8 cellular contexts compared by ENCODE assay signal in genomic region chr12:80702889-80703605, GRCh38. TPM values are rescaled to one million over a fixed set of nuclear protein-coding genes. Genes with fewer than 3 reads are reported as not detected.
DNase-seq lines count a peak whose midpoint lies in the region; ATAC-seq and TF ChIP-seq lines count a peak whose summit lies in the region.

No MANE protein-coding gene starts in this region.

- peaks cover 23 to 25% of the 10 kb centered on the region in 2 donors for H3K4me1 ChIP-seq in gastrocnemius medialis

- peak; percentile 78 to 89 for TF ChIP-seq POLR2A in gastrocnemius medialis (IDR thresholded peaks at IDR 0.05)

- intact Hi-C loops in gastrocnemius medialis (cut with DNase I; ENCODE audit: low total_unique reads): loop anchor here (2.0 kb wide), 1 partner anchor 76 kb away; no protein-coding TSS in a partner anchor
- intact Hi-C loops in activated CD8-positive, alpha-beta T cell treated with anti-CD3 and anti-CD28 coated beads for 36 hours (cut with micrococcal nuclease): no loop called here

- peaks cover 17% of the 10 kb centered on the region for H3K4me1 Mint-ChIP-seq in chondrocyte (ENCODE audit: low read depth)
- no peaks in the 10 kb centered on the region for H3K4me1 Mint-ChIP-seq in activated CD8-positive, alpha-beta T cell treated with anti-CD3 and anti-CD28 coated beads for 36 hours (ENCODE audit: low read depth)

- TF ChIP-seq CTCF in chondrocyte (IDR thresholded peaks at IDR 0.05) (no peak), gastrocnemius medialis (IDR thresholded peaks at IDR 0.05 in 4 of 5, conservative IDR thresholded peaks at IDR 0.05 in 1 of 5) (no peak)
- no peak for TF ChIP-seq CTCF in activated CD8-positive, alpha-beta T cell treated with anti-CD3 and anti-CD28 coated beads for 36 hours (IDR thresholded peaks at IDR 0.05)

- H3K27ac Mint-ChIP-seq in chondrocyte (ENCODE audit: unreplicated experiment): peak overlapping the region; percentile 4
- H3K27ac Mint-ChIP-seq in activated CD8-positive, alpha-beta T cell treated with anti-CD3 and anti-CD28 coated beads for 36 hours: no peak overlapping the region

- no peaks in the 10 kb centered on the region for H3K9me3 ChIP-seq in gastrocnemius medialis

- peaks cover 0 to 3% of the 10 kb centered on the region in 2 donors for H3K36me3 ChIP-seq in gastrocnemius medialis

- DNase-seq in COR-L47 (lab: John Stamatoyannopoulos, UW) (peak; percentile 47), HS-27A (ENCODE audit: low read depth) (peak; percentile 17), chondrocyte (ENCODE audit: low spot score) (no peak), gastrocnemius medialis (peak; percentile 80), COLO829 (ENCODE audit: low spot score) (no peak), germinal center (ENCODE audit: low spot score) (no peak)
- no peak for DNase-seq in activated CD8-positive, alpha-beta T cell treated with anti-CD3 and anti-CD28 coated beads for 36 hours

- CTCF ChIA-PET in activated CD8-positive, alpha-beta T cell treated with anti-CD3 and anti-CD28 coated beads for 36 hours (lab: Charles Lee): no interaction called here

- POLR2A ChIA-PET in activated CD8-positive, alpha-beta T cell treated with anti-CD3 and anti-CD28 coated beads for 36 hours (lab: Charles Lee): interaction anchor here (0.7 kb wide), 1 partner anchor 591 kb away, joined by 3 read pairs; no protein-coding TSS in a partner anchor

- H3K4me3 ChIP-seq in gastrocnemius medialis: peak overlapping the region; percentile 31 to 91 (median 58)

- H3K9me3 Mint-ChIP-seq in chondrocyte (ENCODE audit: low read depth): no peaks in the 10 kb centered on the region
- H3K9me3 Mint-ChIP-seq in activated CD8-positive, alpha-beta T cell treated with anti-CD3 and anti-CD28 coated beads for 36 hours: no peaks in the 10 kb centered on the region

- H3K36me3 Mint-ChIP-seq in chondrocyte (ENCODE audit: low read depth): no peaks in the 10 kb centered on the region
- no peaks in the 10 kb centered on the region for H3K36me3 Mint-ChIP-seq in activated CD8-positive, alpha-beta T cell treated with anti-CD3 and anti-CD28 coated beads for 36 hours (ENCODE audit: low read depth)

- ATAC-seq in GM21528 (IDR thresholded peaks at IDR 0.05; ENCODE audit: low FRiP score, unreplicated experiment) (peak; percentile 76), gastrocnemius medialis (peak; percentile 63 to 77)
- no peak for ATAC-seq in activated CD8-positive, alpha-beta T cell treated with anti-CD3 and anti-CD28 coated beads for 36 hours

- peak overlapping the region; percentile 83 to 98 (median 92) for H3K27ac ChIP-seq in gastrocnemius medialis

- in situ Hi-C loops in gastrocnemius medialis (cut with MboI; ENCODE audit: low sequenced_read_pairs in 4 of 4): loop anchor here in 1 of 4 donors (10.0 kb wide), 1 partner anchor 68 kb away; no protein-coding TSS in a partner anchor

- H3K27me3 Mint-ChIP-seq in chondrocyte (ENCODE audit: low read depth): peaks cover 16% of the 10 kb centered on the region
- peaks cover 8% of the 10 kb centered on the region for H3K27me3 Mint-ChIP-seq in activated CD8-positive, alpha-beta T cell treated with anti-CD3 and anti-CD28 coated beads for 36 hours

- H3K4me3 Mint-ChIP-seq in chondrocyte (ENCODE audit: unreplicated experiment): no peak overlapping the region
- no peak overlapping the region for H3K4me3 Mint-ChIP-seq in activated CD8-positive, alpha-beta T cell treated with anti-CD3 and anti-CD28 coated beads for 36 hours

- H3K27me3 ChIP-seq in gastrocnemius medialis: no peaks in the 10 kb centered on the region

RNA-seq across cellular contexts. Expression of gene MYF6, which starts 4.4 kb away (rescaled TPM):
- total RNA-seq in chondrocyte: not detected in 3 replicates
- 1,000 to 10,000 TPM in 2 of 4 donors, 100 to 1,000 TPM in 2; 335 to 1,770 (median 962) TPM for total RNA-seq in gastrocnemius medialis
- not detected for total RNA-seq in activated CD8-positive, alpha-beta T cell treated with anti-CD3 and anti-CD28 coated beads for 36 hours

RNA-seq across cellular contexts. Expression of gene MYF5, which starts 13.7 kb away (rescaled TPM):
- not detected in 3 replicates for total RNA-seq in chondrocyte
- total RNA-seq in gastrocnemius medialis: 1 to 10 TPM; 1.7 to 9.3 (median 5.6) TPM
- total RNA-seq in activated CD8-positive, alpha-beta T cell treated with anti-CD3 and anti-CD28 coated beads for 36 hours: not detected

Comparison
In these comparisons a context has a peak if more than half of its experiments do, and no peak if none do; other contexts are left out.
1. DNase-seq: peak in COR-L47 (single experiment), HS-27A (single experiment) and gastrocnemius medialis (2 of 2); none in chondrocyte (single experiment), COLO829 (single experiment), activated CD8-positive, alpha-beta T cell treated with anti-CD3 and anti-CD28 coated beads for 36 hours (single experiment) and germinal center (single experiment).
2. RNA of gene MYF6, which starts 4.4 kb away (total RNA-seq): 335 to 1,770 TPM in gastrocnemius medialis; not detected in chondrocyte and not detected in activated CD8-positive, alpha-beta T cell treated with anti-CD3 and anti-CD28 coated beads for 36 hours; every median in the first group is over 100 times any median in the second.